Comparison of ENCODE assay signal across 14 cellular contexts in genomic region chr15:78007211-78007956, GRCh38.
A peak's percentile ranks its signal among the peaks of the same experiment; 100 is the strongest.
DNase-seq lines count a peak whose midpoint lies in the region; ATAC-seq lines count a peak whose summit lies in the region.
"Had no signal": no experiment of that assay in that cellular context is flagged by ENCODE, and none has a peak within 500 bp of the region (broad histone marks: within the 10 kb centered on the region; RNA-seq: fewer than 3 reads in every experiment).

No MANE protein-coding gene starts in this region.

- H3K9ac ChIP-seq in mucosa of stomach (ENCODE audit: low read length), result peak overlapping the region; percentile 24
- H3K9ac ChIP-seq in skeletal muscle tissue (ENCODE audit: low read depth in 1 of 3, low read length in 3 of 3), result peak overlapping the region; percentile 28 to 74 (median 42)

- H3K4me1 ChIP-seq in mucosa of stomach (ENCODE audit: control insufficient read depth, insufficient read depth, low read length), result peaks cover 59% of the 10 kb centered on the region
- H3K4me1 ChIP-seq in skeletal muscle tissue (ENCODE audit: control insufficient read depth in 3 of 3, insufficient read depth in 3 of 3, low read length in 3 of 3), result peaks cover 57 to 61% (median 60%) of the 10 kb centered on the region in 3 donors

- H3K36me3 Mint-ChIP-seq in activated T-cell treated with anti-CD3 and anti-CD28 coated beads, Interleukin-2, amount 50 U/mL, for 24 hours (ENCODE audit: low read depth), result peaks cover 91% of the 10 kb centered on the region
- peaks cover 95% of the 10 kb centered on the region for H3K36me3 Mint-ChIP-seq in activated T-helper 17 cell treated with anti-CD3 and anti-CD28 coated beads, Interleukin-2, amount 50 U/mL, for 72 hours (ENCODE audit: low read depth)

- H3K4me1 Mint-ChIP-seq in activated T-cell treated with anti-CD3 and anti-CD28 coated beads, Interleukin-2, amount 50 U/mL, for 24 hours (ENCODE audit: low read depth), result peaks cover 11% of the 10 kb centered on the region
- H3K4me1 Mint-ChIP-seq in activated T-helper 17 cell treated with anti-CD3 and anti-CD28 coated beads, Interleukin-2, amount 50 U/mL, for 72 hours, result peaks cover 28% of the 10 kb centered on the region

- peak overlapping the region; percentile 48 for H3K27ac Mint-ChIP-seq in activated T-cell treated with anti-CD3 and anti-CD28 coated beads, Interleukin-2, amount 50 U/mL, for 24 hours
- H3K27ac Mint-ChIP-seq in activated T-helper 17 cell treated with anti-CD3 and anti-CD28 coated beads, Interleukin-2, amount 50 U/mL, for 72 hours, result peak overlapping the region; percentile 87

- no peak for ATAC-seq in activated T-helper 17 cell treated with anti-CD3 and anti-CD28 coated beads, Interleukin-2, amount 50 U/mL, for 72 hours (replicated peaks)
- no peak for ATAC-seq in HG03196 (IDR thresholded peaks at IDR 0.05; ENCODE audit: unreplicated experiment)
- ATAC-seq in GM18909 (IDR thresholded peaks at IDR 0.05; ENCODE audit: poor library complexity, unreplicated experiment), result no peak
- ATAC-seq: activated T-cell treated with anti-CD3 and anti-CD28 coated beads, Interleukin-2, amount 50 U/mL, for 4 hours; K562 had no signal

- no peak overlapping the region for H3K4me3 ChIP-seq in mucosa of stomach (ENCODE audit: low read length)
- H3K4me3 ChIP-seq in skeletal muscle tissue (ENCODE audit: low read length in 3 of 3), result peak overlapping the region in 2 of 3 donors; percentile 9 to 13
- H3K4me3 ChIP-seq: K562, spleen had no signal

- H3K27ac ChIP-seq in skeletal muscle tissue (ENCODE audit: low read depth, low read length), result peak overlapping the region; percentile 82
- H3K27ac ChIP-seq: WERI-Rb-1 had no signal

- H3K27me3 ChIP-seq in mucosa of stomach (ENCODE audit: control insufficient read depth, insufficient read depth, low read length) (no peaks in the 10 kb centered on the region), skeletal muscle tissue (ENCODE audit: control insufficient read depth in 3 of 3, insufficient read depth in 3 of 3, low read length in 3 of 3) (no peaks in the 10 kb centered on the region)
- H3K27me3 ChIP-seq: spleen had no signal

- H3K36me3 ChIP-seq in mucosa of stomach (ENCODE audit: control insufficient read depth, insufficient read depth, low read length) (peaks cover 23% of the 10 kb centered on the region), skeletal muscle tissue (ENCODE audit: control insufficient read depth in 3 of 3, insufficient read depth in 3 of 3, low read length in 3 of 3) (peaks cover 9 to 25% (median 14%) of the 10 kb centered on the region in 3 donors)

- H3K9me3 ChIP-seq in mucosa of stomach (ENCODE audit: control insufficient read depth, low read length) (no peaks in the 10 kb centered on the region), skeletal muscle tissue (ENCODE audit: control insufficient read depth in 3 of 3, low read length in 3 of 3) (no peaks in the 10 kb centered on the region)
- H3K9me3 ChIP-seq: spleen had no signal

- H3K9me3 Mint-ChIP-seq in activated T-cell treated with anti-CD3 and anti-CD28 coated beads, Interleukin-2, amount 50 U/mL, for 24 hours, result no peaks in the 10 kb centered on the region
- H3K9me3 Mint-ChIP-seq in activated T-helper 17 cell treated with anti-CD3 and anti-CD28 coated beads, Interleukin-2, amount 50 U/mL, for 72 hours, result no peaks in the 10 kb centered on the region
- H3K9me3 Mint-ChIP-seq: activated T-cell treated with anti-CD3 and anti-CD28 coated beads, Interleukin-2, amount 50 U/mL, for 4 hours had no signal

- DNase-seq in activated T-cell treated with anti-CD3 and anti-CD28 coated beads, Interleukin-2, amount 50 U/mL, for 24 hours, result no peak
- no peak for DNase-seq in activated T-cell treated with anti-CD3 and anti-CD28 coated beads, Interleukin-2, amount 50 U/mL, for 48 hours
- no peak for DNase-seq in AG08396 (ENCODE audit: low spot score)
- DNase-seq: activated T-cell treated with anti-CD3 and anti-CD28 coated beads, Interleukin-2, amount 50 U/mL, for 4 hours; cerebellar nuclear complex; NCI-H187; spleen; WERI-Rb-1 had no signal

- H3K4me3 Mint-ChIP-seq in activated T-cell treated with anti-CD3 and anti-CD28 coated beads, Interleukin-2, amount 50 U/mL, for 24 hours, result no peak overlapping the region
- no peak overlapping the region for H3K4me3 Mint-ChIP-seq in activated T-helper 17 cell treated with anti-CD3 and anti-CD28 coated beads, Interleukin-2, amount 50 U/mL, for 72 hours
- H3K4me3 Mint-ChIP-seq: activated T-cell treated with anti-CD3 and anti-CD28 coated beads, Interleukin-2, amount 50 U/mL, for 4 hours had no signal

- H3K27me3 Mint-ChIP-seq in activated T-cell treated with anti-CD3 and anti-CD28 coated beads, Interleukin-2, amount 50 U/mL, for 24 hours, result no peaks in the 10 kb centered on the region
- no peaks in the 10 kb centered on the region for H3K27me3 Mint-ChIP-seq in activated T-helper 17 cell treated with anti-CD3 and anti-CD28 coated beads, Interleukin-2, amount 50 U/mL, for 72 hours
